In the genomic region with DNA sequence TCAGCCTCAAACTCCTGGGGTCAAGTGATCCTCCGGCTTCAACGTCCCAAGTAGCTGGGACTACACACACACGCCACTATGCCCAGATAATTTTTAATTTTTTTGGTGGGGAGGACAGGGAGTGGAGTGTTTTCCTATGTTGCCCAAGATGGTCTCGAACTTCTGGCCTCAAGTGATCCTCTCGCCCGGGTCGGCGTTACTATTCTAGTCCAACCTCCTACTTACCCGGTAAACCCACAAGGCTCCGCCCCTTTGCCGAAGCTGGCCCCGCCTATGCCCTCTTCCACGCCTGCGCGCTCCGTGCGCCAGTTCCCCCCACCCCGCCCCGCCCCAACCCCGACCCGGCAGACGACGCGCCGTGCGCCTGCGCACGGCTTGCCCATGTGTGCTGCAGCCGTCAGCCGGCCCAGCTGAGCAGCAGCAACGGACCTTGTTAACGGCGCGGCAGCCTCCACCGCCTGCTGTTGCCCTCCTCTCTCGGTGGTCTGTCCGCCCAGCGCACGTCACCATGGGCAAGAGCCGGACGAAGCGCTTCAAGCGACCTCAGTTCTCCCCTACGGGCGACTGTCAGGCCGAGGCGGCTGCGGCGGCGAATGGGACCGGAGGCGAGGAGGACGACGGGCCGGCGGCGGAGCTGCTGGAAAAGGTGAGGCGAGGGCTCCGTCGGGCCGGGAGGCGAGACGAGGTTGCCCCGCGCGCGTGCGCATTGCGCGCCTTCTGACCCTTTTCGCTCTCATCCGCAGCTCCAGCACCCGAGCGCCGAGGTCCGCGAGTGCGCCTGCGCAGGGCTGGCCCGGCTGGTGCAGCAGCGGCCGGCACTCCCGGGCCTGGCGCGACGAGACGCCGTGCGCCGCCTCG, we compare ENCODE assay signal across 8 cellular contexts. TPM values are rescaled to one million over a fixed set of nuclear protein-coding genes. Genes with fewer than 3 reads are reported as not detected.
A peak's percentile ranks its signal among the peaks of the same experiment; 100 is the strongest.
DNase-seq lines count a peak whose midpoint lies in the region; ATAC-seq and TF ChIP-seq lines count a peak whose summit lies in the region.

A gene with protein sequence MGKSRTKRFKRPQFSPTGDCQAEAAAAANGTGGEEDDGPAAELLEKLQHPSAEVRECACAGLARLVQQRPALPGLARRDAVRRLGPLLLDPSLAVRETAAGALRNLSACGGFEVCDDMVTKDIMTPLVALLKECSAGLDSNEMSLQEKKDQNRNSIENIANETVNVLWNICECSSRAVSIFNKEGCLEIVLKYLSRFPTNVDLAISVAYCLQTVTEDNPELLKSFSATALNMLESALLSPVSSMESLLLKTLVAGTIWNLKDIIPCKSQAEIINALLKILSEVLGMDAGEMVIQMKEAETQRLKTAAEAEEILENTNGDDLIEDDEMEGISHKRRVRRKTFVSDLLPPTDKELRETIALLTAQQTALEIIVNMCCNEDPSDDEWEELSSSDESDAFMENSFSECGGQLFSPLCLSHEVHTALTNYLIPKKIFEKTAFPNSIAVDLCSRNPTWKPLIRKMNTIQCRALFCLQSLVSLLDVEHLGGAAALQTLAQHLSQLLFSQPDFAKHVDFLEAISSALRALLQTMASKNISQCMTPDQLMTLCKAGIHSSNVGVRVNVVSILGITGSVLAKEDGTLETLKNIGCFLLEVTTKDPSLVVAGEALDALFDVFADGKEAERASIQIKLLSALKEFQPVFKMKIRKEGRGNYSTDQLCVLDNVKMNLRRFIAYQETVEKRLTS (plus strand): TSS at position 347 of the 858 bp plus-strand sequence. CDS start 162 bp downstream, at position 509.

- DNase-seq in Daoy (ENCODE audit: low read depth): peak; percentile 92
- peak; percentile 90 for DNase-seq in GOT3 (lab: John Stamatoyannopoulos, UW)
- DNase-seq in LNCaP clone FGC (ENCODE audit: low read depth): peak; percentile 70
- peak; percentile 97 for DNase-seq in RWPE1 (ENCODE audit: low spot score)
- DNase-seq in fibroblast of pulmonary artery (ENCODE audit: low read depth): peak; percentile 95
- DNase-seq in natural killer cell treated with Interleukin-12 subunit alpha and Interleukin-12 subunit beta and Interleukin-15 and Interleukin-18, amount 100 ng/mL, for 72 hours (ENCODE audit: low spot score): peak; percentile 96
- DNase-seq in stimulated activated naive CD4-positive, alpha-beta T cell treated with Interleukin-2 at 50 U/mL for 16 hours (lab: John Stamatoyannopoulos, UW): peak; percentile 89

- peaks cover 43% of the 10 kb centered on the region for H3K36me3 Mint-ChIP-seq in activated T-helper 17 cell treated with anti-CD3 and anti-CD28 coated beads, Interleukin-2, amount 50 U/mL, for 72 hours (ENCODE audit: low read depth)
- peaks cover 3% of the 10 kb centered on the region for H3K36me3 Mint-ChIP-seq in natural killer cell treated with Interleukin-12 subunit alpha and Interleukin-12 subunit beta and Interleukin-15 and Interleukin-18, amount 100 ng/mL, for 72 hours

- TF ChIP-seq CTCF in LNCaP clone FGC (IDR thresholded peaks at IDR 0.05; ENCODE audit: control insufficient read depth, extremely low read depth, insufficient read depth) (no peak), RWPE1 (conservative IDR thresholded peaks at IDR 0.05; ENCODE audit: low read depth) (no peak), fibroblast of pulmonary artery (IDR thresholded peaks at IDR 0.05; ENCODE audit: low read length, missing control alignments) (no peak)

- H3K9me3 Mint-ChIP-seq in activated T-helper 17 cell treated with anti-CD3 and anti-CD28 coated beads, Interleukin-2, amount 50 U/mL, for 72 hours: no peaks in the 10 kb centered on the region
- no peaks in the 10 kb centered on the region for H3K9me3 Mint-ChIP-seq in natural killer cell treated with Interleukin-12 subunit alpha and Interleukin-12 subunit beta and Interleukin-15 and Interleukin-18, amount 100 ng/mL, for 72 hours

- peak within 1 kb of the TSS; percentile 94 for H3K27ac ChIP-seq in RWPE1

- no peaks in the 10 kb centered on the region for H3K27me3 Mint-ChIP-seq in activated T-helper 17 cell treated with anti-CD3 and anti-CD28 coated beads, Interleukin-2, amount 50 U/mL, for 72 hours
- no peaks in the 10 kb centered on the region for H3K27me3 Mint-ChIP-seq in natural killer cell treated with Interleukin-12 subunit alpha and Interleukin-12 subunit beta and Interleukin-15 and Interleukin-18, amount 100 ng/mL, for 72 hours

- peak; percentile 90 for ATAC-seq in activated T-helper 17 cell treated with anti-CD3 and anti-CD28 coated beads, Interleukin-2, amount 50 U/mL, for 72 hours (replicated peaks)
- ATAC-seq in natural killer cell treated with Interleukin-12 subunit alpha and Interleukin-12 subunit beta and Interleukin-15 and Interleukin-18, amount 100 ng/mL, for 72 hours: peak; percentile 94 to 95

- peaks cover 36% of the 10 kb centered on the region for H3K4me1 Mint-ChIP-seq in activated T-helper 17 cell treated with anti-CD3 and anti-CD28 coated beads, Interleukin-2, amount 50 U/mL, for 72 hours
- H3K4me1 Mint-ChIP-seq in natural killer cell treated with Interleukin-12 subunit alpha and Interleukin-12 subunit beta and Interleukin-15 and Interleukin-18, amount 100 ng/mL, for 72 hours (ENCODE audit: low read depth in 2 of 2): peaks cover 34 to 41% of the 10 kb centered on the region in 2 donors

- peak within 1 kb of the TSS; percentile 90 for H3K4me3 Mint-ChIP-seq in activated T-helper 17 cell treated with anti-CD3 and anti-CD28 coated beads, Interleukin-2, amount 50 U/mL, for 72 hours
- H3K4me3 Mint-ChIP-seq in natural killer cell treated with Interleukin-12 subunit alpha and Interleukin-12 subunit beta and Interleukin-15 and Interleukin-18, amount 100 ng/mL, for 72 hours: peak within 1 kb of the TSS; percentile 92

- peak within 1 kb of the TSS; percentile 87 for H3K27ac Mint-ChIP-seq in activated T-helper 17 cell treated with anti-CD3 and anti-CD28 coated beads, Interleukin-2, amount 50 U/mL, for 72 hours
- H3K27ac Mint-ChIP-seq in natural killer cell treated with Interleukin-12 subunit alpha and Interleukin-12 subunit beta and Interleukin-15 and Interleukin-18, amount 100 ng/mL, for 72 hours: peak within 1 kb of the TSS; percentile 63 to 75

- CTCF ChIA-PET in RWPE1 (lab: Yijun Ruan, JAX): no interaction called here

- H3K4me3 ChIP-seq in LNCaP clone FGC (ENCODE audit: low read depth, low read length) (peak within 1 kb of the TSS; percentile 79), fibroblast of pulmonary artery (replicated peaks; ENCODE audit: low read depth, low read length) (peak within 1 kb of the TSS; percentile 98)

- POLR2A ChIA-PET in RWPE1 (lab: Yijun Ruan, JAX; ENCODE audit: low non-redundant PET): interaction anchor here (0.5 to 0.8 kb wide), 3 partner anchors 12 to 89 kb away, joined by 3 to 7 read pairs (median 4); a partner anchor contains a TSS

RNA-seq across cellular contexts. Expression of the gene that starts here (rescaled TPM):
- total RNA-seq in Daoy (2014; rRNA removed; shearing (Covaris generic)): 32.3 and 46.6 TPM in 2 replicates
- total RNA-seq in activated T-helper 17 cell treated with anti-CD3 and anti-CD28 coated beads, Interleukin-2, amount 50 U/mL, for 72 hours: 10 to 100 TPM; 23.3 to 46.7 TPM
- total RNA-seq in natural killer cell treated with Interleukin-12 subunit alpha and Interleukin-12 subunit beta and Interleukin-15 and Interleukin-18, amount 100 ng/mL, for 72 hours: 10 to 100 TPM; 25.4 to 46.6 TPM

Comparison
In these comparisons a context has a peak if more than half of its experiments do, and no peak if none do; other contexts are left out.
1. Peak in every context shown above with its lines: DNase-seq, ATAC-seq, H3K4me3 ChIP-seq and H3K27ac ChIP-seq.